ENCODE assay signal across 30 cellular contexts in the genomic region with DNA sequence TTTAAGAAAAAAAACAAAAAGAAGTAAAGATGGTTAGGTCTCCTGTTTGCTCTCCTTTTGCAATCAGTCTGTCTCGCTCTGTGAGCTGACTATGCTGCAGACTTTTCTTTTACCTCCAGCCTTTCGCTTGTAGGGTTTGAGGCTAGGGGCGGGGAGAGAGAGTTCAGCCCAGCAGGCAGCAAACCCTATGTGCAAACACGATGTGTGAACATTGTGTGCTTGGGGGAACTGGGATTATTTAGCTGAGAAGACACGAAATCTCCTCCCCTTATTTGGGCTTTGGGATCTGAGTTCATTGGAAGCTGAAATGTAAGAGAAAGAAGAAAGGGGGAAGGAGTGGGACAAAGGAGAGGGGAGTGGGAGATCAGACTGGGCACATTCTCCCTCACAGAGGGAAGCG.
DNase-seq lines count a peak whose midpoint lies in the region; ATAC-seq and TF ChIP-seq lines count a peak whose summit lies in the region.
"Had no signal": no experiment of that assay in that cellular context is flagged by ENCODE, and none has a peak within 500 bp of the region (broad histone marks: within the 10 kb centered on the region; RNA-seq: fewer than 3 reads in every experiment).

No MANE protein-coding gene starts in this region.

- H3K14ac ChIP-seq in neuronal stem cell (ENCODE audit: low read length) = no peak overlapping the region

- H2BK15ac ChIP-seq in neuronal stem cell (ENCODE audit: low read length) = no peak overlapping the region

- peak overlapping the region; percentile 27 for H2AFZ ChIP-seq in neuronal stem cell (ENCODE audit: low read length)

- no peak for TF ChIP-seq POLR2A in esophagus muscularis mucosa (IDR thresholded peaks at IDR 0.05; ENCODE audit: low read depth)

- no peaks in the 10 kb centered on the region for H3K9me3 Mint-ChIP-seq in activated T-cell treated with anti-CD3 and anti-CD28 coated beads, Interleukin-2, amount 50 U/mL, for 4 hours
- H3K9me3 Mint-ChIP-seq: stimulated activated naive CD8-positive, alpha-beta T cell treated with anti-CD3 and anti-CD28 coated beads, Interleukin-15, Interleukin-2, amounts not matched to agents 100 ng/mL and 50 ng/mL, for 24 hours had no signal

- H3K36me3 Mint-ChIP-seq in activated T-cell treated with anti-CD3 and anti-CD28 coated beads, Interleukin-2, amount 50 U/mL, for 4 hours (ENCODE audit: insufficient read depth) = no peaks in the 10 kb centered on the region
- H3K36me3 Mint-ChIP-seq: activated CD8-positive, alpha-beta memory T cell treated with anti-CD3 and anti-CD28 coated beads, Interleukin-2, amount 10 ng/mL, durations not matched to agents 7 days and 5 days; CD8-positive, alpha-beta memory T cell; naive thymus-derived CD4-positive, alpha-beta T cell had no signal

- H3K4me3 Mint-ChIP-seq in activated T-cell treated with anti-CD3 and anti-CD28 coated beads, Interleukin-2, amount 50 U/mL, for 4 hours = no peak overlapping the region
- H3K4me3 Mint-ChIP-seq: activated CD8-positive, alpha-beta memory T cell treated with anti-CD3 and anti-CD28 coated beads, Interleukin-2, amount 10 ng/mL, durations not matched to agents 7 days and 5 days; CD8-positive, alpha-beta memory T cell; naive thymus-derived CD4-positive, alpha-beta T cell; stimulated activated naive CD8-positive, alpha-beta T cell treated with anti-CD3 and anti-CD28 coated beads, Interleukin-15, Interleukin-2, amounts not matched to agents 100 ng/mL and 50 ng/mL, for 24 hours had no signal

- no peak overlapping the region for H4K91ac ChIP-seq in neuronal stem cell (ENCODE audit: low read depth, low read length, poor library complexity)

- no peak for TF ChIP-seq CTCF in esophagus muscularis mucosa (IDR thresholded peaks at IDR 0.05)

- peaks cover 9% of the 10 kb centered on the region for H3K27me3 Mint-ChIP-seq in activated T-cell treated with anti-CD3 and anti-CD28 coated beads, Interleukin-2, amount 50 U/mL, for 4 hours (ENCODE audit: low read depth)

- no peak overlapping the region for H2BK5ac ChIP-seq in neuronal stem cell (ENCODE audit: low read length)

- no peak overlapping the region for H3K23ac ChIP-seq in neuronal stem cell (ENCODE audit: low read depth, low read length, poor library complexity)

- H3K4me1 Mint-ChIP-seq in activated T-cell treated with anti-CD3 and anti-CD28 coated beads, Interleukin-2, amount 50 U/mL, for 4 hours (ENCODE audit: low read depth) = no peaks in the 10 kb centered on the region
- H3K4me1 Mint-ChIP-seq: activated CD8-positive, alpha-beta memory T cell treated with anti-CD3 and anti-CD28 coated beads, Interleukin-2, amount 10 ng/mL, durations not matched to agents 7 days and 5 days; CD8-positive, alpha-beta memory T cell had no signal

- no peak for TF ChIP-seq EP300 in esophagus muscularis mucosa (IDR thresholded peaks at IDR 0.05)

- H3K4me1 ChIP-seq in esophagus muscularis mucosa (peaks cover 19 to 56% (median 47%) of the 10 kb centered on the region in 4 donors), neuronal stem cell (ENCODE audit: control insufficient read depth in 2 of 2, insufficient read depth in 1 of 2, low read depth in 1 of 2, low read length in 2 of 2) (peaks cover 28 to 33% of the 10 kb centered on the region in 2 donors)
- H3K4me1 ChIP-seq: BE2C, colonic mucosa, HAP-1, lower lobe of right lung had no signal

- H3K4ac ChIP-seq in neuronal stem cell (ENCODE audit: low read length) = no peak overlapping the region

- H3K27ac ChIP-seq in esophagus muscularis mucosa (replicated peaks in 1 of 4) (peak overlapping the region in 3 of 4 donors; percentile 13 to 34 (median 20)), neuronal stem cell (replicated peaks; ENCODE audit: low read length) (no peak overlapping the region)
- H3K27ac ChIP-seq: ascending aorta, cardiac muscle cell, colonic mucosa, lower lobe of right lung, SK-N-MC had no signal

- no peak for ATAC-seq in HG02970 (IDR thresholded peaks at IDR 0.05; ENCODE audit: low FRiP score, unreplicated experiment)
- no peak for ATAC-seq in activated T-cell treated with anti-CD3 and anti-CD28 coated beads, Interleukin-2, amount 50 U/mL, for 4 hours
- no peak for ATAC-seq in HG03432 (IDR thresholded peaks at IDR 0.05; ENCODE audit: unreplicated experiment)
- ATAC-seq: activated CD8-positive, alpha-beta memory T cell treated with anti-CD3 and anti-CD28 coated beads, Interleukin-2, amount 10 ng/mL, durations not matched to agents 7 days and 5 days; GM12878; lower lobe of right lung; naive thymus-derived CD4-positive, alpha-beta T cell had no signal

- no peak overlapping the region for H2AK5ac ChIP-seq in neuronal stem cell (ENCODE audit: low read depth, low read length)

- H3K79me1 ChIP-seq in neuronal stem cell (ENCODE audit: low read depth, low read length) = no peaks in the 10 kb centered on the region

- no peak overlapping the region for H3K9ac ChIP-seq in neuronal stem cell (ENCODE audit: low read depth, low read length, poor library complexity)

- H2BK120ac ChIP-seq in neuronal stem cell (ENCODE audit: low read depth, low read length) = no peak overlapping the region

- H3K9me3 ChIP-seq in esophagus muscularis mucosa = no peaks in the 10 kb centered on the region
- no peaks in the 10 kb centered on the region for H3K9me3 ChIP-seq in neuronal stem cell (replicated peaks in 1 of 2; ENCODE audit: control insufficient read depth in 2 of 2, insufficient read depth in 1 of 2, low read depth in 1 of 2, low read length in 2 of 2)
- H3K9me3 ChIP-seq: ascending aorta, BE2C, colonic mucosa, HAP-1, lower lobe of right lung, thoracic aorta had no signal

- no peaks in the 10 kb centered on the region for H3K27me3 ChIP-seq in esophagus muscularis mucosa
- no peaks in the 10 kb centered on the region for H3K27me3 ChIP-seq in neuronal stem cell (ENCODE audit: control insufficient read depth in 3 of 3, insufficient read depth in 3 of 3, low read depth in 1 of 3, low read length in 3 of 3)
- H3K27me3 ChIP-seq: ascending aorta, BE2C, cardiac muscle cell, colonic mucosa had no signal

- H3K4me2 ChIP-seq in neuronal stem cell (ENCODE audit: insufficient read depth, low read length, poor library complexity, severe bottlenecking) = no peak overlapping the region

- H3K18ac ChIP-seq in neuronal stem cell (ENCODE audit: low read length) = no peak overlapping the region

- DNase-seq in ELF-1 (ENCODE audit: low read depth, low spot score) (peak; percentile 54), NCI-H146 treated with DMSO at 0.1 percent for 48 hours (lab: John Stamatoyannopoulos, UW; ENCODE audit: unreplicated experiment) (peak; percentile 37), esophagus muscularis mucosa (ENCODE audit: extremely low spot score) (no peak), neuronal stem cell (ENCODE audit: low spot score) (peak; percentile 84)
- DNase-seq in activated T-cell treated with anti-CD3 and anti-CD28 coated beads, Interleukin-2, amount 50 U/mL, for 4 hours = no peak
- DNase-seq: ACHN; activated CD4-positive, alpha-beta T cell treated with anti-CD3 and anti-CD28 coated beads, Interleukin-2, amount 50 U/mL, for 4 hours; activated CD8-positive, alpha-beta memory T cell treated with anti-CD3 and anti-CD28 coated beads, Interleukin-2, amount 10 ng/mL, durations not matched to agents 7 days and 5 days; activated gamma-delta T cell treated with Interleukin-2 at 50 U/mL for 16 hours; activated T-cell treated with anti-CD3 and anti-CD28 coated beads, Interleukin-2, amount 50 U/mL, for 48 hours; BE2C; CD8-positive, alpha-beta memory T cell; colonic mucosa; EL; head of caudate nucleus; Kasumi-1; lower lobe of right lung; naive thymus-derived CD4-positive, alpha-beta T cell; NCI-H2081 treated with DMSO at 0.1 percent for 48 hours; retina had no signal

- no peak overlapping the region for H2BK12ac ChIP-seq in neuronal stem cell (ENCODE audit: low read length)

- 66% methylated on average over 6 of the region's 6 CpGs for WGBS in esophagus muscularis mucosa
- no CpG with 5 or more reads among the region's 6 CpGs for WGBS in neuronal stem cell (ENCODE audit: extremely low coverage in 2 of 2, insufficient read length in 2 of 2, insufficient replicate concordance in 1 of 2), 2 donors

- no peak overlapping the region for H3K4me3 ChIP-seq in esophagus muscularis mucosa
- no peak overlapping the region for H3K4me3 ChIP-seq in neuronal stem cell (ENCODE audit: low read length in 2 of 2)
- H3K4me3 ChIP-seq: ascending aorta, cardiac muscle cell, colonic mucosa, GM12878, HAP-1, lower lobe of right lung, SK-N-MC, skin epidermis, thoracic aorta had no signal

- intact Hi-C loops in esophagus muscularis mucosa (cut with DNase I) = no loop called here

- H3K36me3 ChIP-seq in esophagus muscularis mucosa (no peaks in the 10 kb centered on the region), neuronal stem cell (replicated peaks in 1 of 2; ENCODE audit: control insufficient read depth in 2 of 2, insufficient read depth in 2 of 2, low read length in 2 of 2) (no peaks in the 10 kb centered on the region)
- H3K36me3 ChIP-seq: ascending aorta, BE2C, cardiac muscle cell, colonic mucosa, HAP-1, lower lobe of right lung, thoracic aorta had no signal

- no peak overlapping the region for H4K8ac ChIP-seq in neuronal stem cell (ENCODE audit: low read depth, low read length)

Comparison
In these comparisons a context has a peak if more than half of its experiments do, and no peak if none do; other contexts are left out.
1. DNase-seq: peak in ELF-1 (single experiment), NCI-H146 treated with DMSO at 0.1 percent for 48 hours (single experiment) and neuronal stem cell (single experiment); none in esophagus muscularis mucosa (single experiment) and activated T-cell treated with anti-CD3 and anti-CD28 coated beads, Interleukin-2, amount 50 U/mL, for 4 hours (single experiment).